21 cellular contexts compared by ENCODE assay signal in the genomic region with DNA sequence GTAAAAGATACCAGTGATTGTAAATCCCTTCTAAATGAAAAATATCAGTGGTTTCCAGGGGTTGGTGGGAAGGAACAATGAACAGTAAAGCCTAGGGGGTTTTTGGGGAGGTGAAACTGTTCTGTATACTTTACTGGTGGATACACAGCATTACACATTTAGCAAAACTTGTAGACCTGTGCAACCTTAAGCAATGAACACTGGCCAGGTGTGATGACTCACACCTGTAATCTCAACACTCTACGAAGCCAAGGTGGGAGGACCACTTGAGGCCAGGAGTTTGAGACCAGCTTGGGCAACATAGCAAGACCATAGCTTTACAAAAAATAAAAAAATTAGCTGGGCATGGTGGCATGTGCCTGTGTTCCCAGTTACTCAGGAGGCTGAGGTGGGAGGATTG. TPM values are rescaled to one million over a fixed set of nuclear protein-coding genes. Genes with fewer than 3 reads are reported as not detected.
A peak's percentile ranks its signal among the peaks of the same experiment; 100 is the strongest.
DNase-seq lines count a peak whose midpoint lies in the region; ATAC-seq and TF ChIP-seq lines count a peak whose summit lies in the region.
"Had no signal": no experiment of that assay in that cellular context is flagged by ENCODE, and none has a peak within 500 bp of the region (broad histone marks: within the 10 kb centered on the region; RNA-seq: fewer than 3 reads in every experiment).

No MANE protein-coding gene starts in this region.

- intact Hi-C loops in MCF 10A (cut with micrococcal nuclease) (no loop called here), breast epithelium (cut with DNase I; ENCODE audit: low total_unique reads) (no loop called here)
- intact Hi-C loops in activated T-helper 2 cell treated with anti-CD3 and anti-CD28 coated beads, Interferon-gamma antibody, Interleukin-2, Interleukin-4, amounts not matched to agents 10 μg/mL and 5 μg/mL and 100 μg/mL, durations not matched to agents 14 hours and 24 hours and 36 hours (cut with micrococcal nuclease), result no loop called here

- no peaks in the 10 kb centered on the region for H3K27me3 ChIP-seq in breast epithelium
- H3K27me3 ChIP-seq: BLaER1 had no signal

- no peaks in the 10 kb centered on the region for H3K9me3 ChIP-seq in breast epithelium
- H3K9me3 ChIP-seq: A549 had no signal

- ATAC-seq in naive thymus-derived CD8-positive, alpha-beta T cell, result no peak
- ATAC-seq in HG02678 (IDR thresholded peaks at IDR 0.05; ENCODE audit: unreplicated experiment), result no peak
- ATAC-seq: A549, Panc1 had no signal

- BruUV-seq in MCF 10A (replicated peaks; lab: Mats Ljungman, UMichigan), result no TSS peak

- TF ChIP-seq CTCF in MCF 10A (IDR thresholded peaks at IDR 0.05; ENCODE audit: unreplicated experiment) (no peak), breast epithelium (IDR thresholded peaks at IDR 0.05) (no peak)

- no peak overlapping the region for H3K4me3 ChIP-seq in breast epithelium
- H3K4me3 ChIP-seq: A549, BLaER1 had no signal

- no peaks in the 10 kb centered on the region for H3K9me3 Mint-ChIP-seq in MCF 10A (ENCODE audit: unreplicated experiment)
- no peaks in the 10 kb centered on the region for H3K9me3 Mint-ChIP-seq in activated T-helper 2 cell treated with anti-CD3 and anti-CD28 coated beads, Interferon-gamma antibody, Interleukin-2, Interleukin-4, amounts not matched to agents 10 μg/mL and 5 μg/mL and 100 μg/mL, durations not matched to agents 14 hours and 24 hours and 36 hours
- peaks cover 0 to 2% (median 0%) of the 10 kb centered on the region in 9 donors for H3K9me3 Mint-ChIP-seq in naive thymus-derived CD8-positive, alpha-beta T cell

- TF ChIP-seq POLR2A in breast epithelium (IDR thresholded peaks at IDR 0.05), result no peak

- H3K27me3 Mint-ChIP-seq in MCF 10A (ENCODE audit: insufficient read depth, unreplicated experiment), result no peaks in the 10 kb centered on the region
- H3K27me3 Mint-ChIP-seq in activated T-helper 2 cell treated with anti-CD3 and anti-CD28 coated beads, Interferon-gamma antibody, Interleukin-2, Interleukin-4, amounts not matched to agents 10 μg/mL and 5 μg/mL and 100 μg/mL, durations not matched to agents 14 hours and 24 hours and 36 hours (ENCODE audit: low read depth), result peaks cover 17% of the 10 kb centered on the region
- H3K27me3 Mint-ChIP-seq in naive thymus-derived CD8-positive, alpha-beta T cell, result no peaks in the 10 kb centered on the region

- H3K36me3 Mint-ChIP-seq in MCF 10A (ENCODE audit: insufficient read depth, unreplicated experiment), result peaks cover 15% of the 10 kb centered on the region
- H3K36me3 Mint-ChIP-seq in activated T-helper 2 cell treated with anti-CD3 and anti-CD28 coated beads, Interferon-gamma antibody, Interleukin-2, Interleukin-4, amounts not matched to agents 10 μg/mL and 5 μg/mL and 100 μg/mL, durations not matched to agents 14 hours and 24 hours and 36 hours (ENCODE audit: low read depth), result no peaks in the 10 kb centered on the region
- no peaks in the 10 kb centered on the region for H3K36me3 Mint-ChIP-seq in naive thymus-derived CD8-positive, alpha-beta T cell

- H3K36me3 ChIP-seq in breast epithelium, result no peaks in the 10 kb centered on the region
- H3K36me3 ChIP-seq: BLaER1 had no signal

- POLR2A ChIA-PET in MCF 10A (lab: Yijun Ruan, JAX), result no interaction called here
- POLR2A ChIA-PET in naive thymus-derived CD8-positive, alpha-beta T cell (lab: Charles Lee), result interaction anchor here (1.6 kb wide), 1 partner anchor 110 kb away, joined by 4 read pairs; no protein-coding TSS in a partner anchor

- peak; percentile 62 for DNase-seq in MCF 10A (ENCODE audit: unreplicated experiment)
- DNase-seq in breast epithelium (ENCODE audit: low spot score in 2 of 2), result no peak
- no peak for DNase-seq in activated T-helper 2 cell treated with anti-CD3 and anti-CD28 coated beads, Interferon-gamma antibody, Interleukin-2, Interleukin-4, amounts not matched to agents 10 μg/mL and 5 μg/mL and 100 μg/mL, durations not matched to agents 14 hours and 24 hours and 36 hours (ENCODE audit: low spot score)
- DNase-seq in naive thymus-derived CD8-positive, alpha-beta T cell, result no peak
- no peak for DNase-seq in NCI-H187 (lab: John Stamatoyannopoulos, UW)
- no peak for DNase-seq in stimulated activated naive CD4-positive, alpha-beta T cell treated with Interleukin-2 at 50 U/mL for 16 hours (lab: John Stamatoyannopoulos, UW)
- DNase-seq in NCI-H146 treated with DMSO at 0.1 percent for 48 hours (lab: John Stamatoyannopoulos, UW; ENCODE audit: unreplicated experiment), result no peak
- DNase-seq: DND-41, H9, KG1, MV-4-11, NCI-H187 treated with DMSO at 0.1 percent for 48 hours, NCI-H226, NCI-H524 treated with DMSO at 0.1 percent for 48 hours had no signal

- H3K27ac ChIP-seq in breast epithelium, result no peak overlapping the region
- H3K27ac ChIP-seq: A549, BLaER1 had no signal

- H3K27ac Mint-ChIP-seq in MCF 10A (ENCODE audit: low read depth, unreplicated experiment), result no peak overlapping the region
- no peak overlapping the region for H3K27ac Mint-ChIP-seq in activated T-helper 2 cell treated with anti-CD3 and anti-CD28 coated beads, Interferon-gamma antibody, Interleukin-2, Interleukin-4, amounts not matched to agents 10 μg/mL and 5 μg/mL and 100 μg/mL, durations not matched to agents 14 hours and 24 hours and 36 hours
- peak overlapping the region in 6 of 10 donors; percentile 9 to 86 (median 16) for H3K27ac Mint-ChIP-seq in naive thymus-derived CD8-positive, alpha-beta T cell
- H3K27ac Mint-ChIP-seq: H9 had no signal

- H3K4me1 ChIP-seq in breast epithelium, result peaks cover 0 to 2% of the 10 kb centered on the region in 2 donors
- H3K4me1 ChIP-seq: A549 had no signal

- no peaks in the 10 kb centered on the region for H3K4me1 Mint-ChIP-seq in MCF 10A (ENCODE audit: insufficient read depth, unreplicated experiment)
- peaks cover 9% of the 10 kb centered on the region for H3K4me1 Mint-ChIP-seq in activated T-helper 2 cell treated with anti-CD3 and anti-CD28 coated beads, Interferon-gamma antibody, Interleukin-2, Interleukin-4, amounts not matched to agents 10 μg/mL and 5 μg/mL and 100 μg/mL, durations not matched to agents 14 hours and 24 hours and 36 hours (ENCODE audit: low read depth)
- peaks cover 9 to 16% (median 11%) of the 10 kb centered on the region in 4 donors for H3K4me1 Mint-ChIP-seq in naive thymus-derived CD8-positive, alpha-beta T cell

- CTCF ChIA-PET in MCF 10A (lab: Yijun Ruan, JAX), result interaction anchor here (0.6 to 1.9 kb wide), 3 partner anchors 8 to 529 kb away, joined by 3 to 9 read pairs (median 3); no protein-coding TSS in a partner anchor

- H3K4me3 Mint-ChIP-seq in MCF 10A (ENCODE audit: unreplicated experiment), result no peak overlapping the region
- H3K4me3 Mint-ChIP-seq in activated T-helper 2 cell treated with anti-CD3 and anti-CD28 coated beads, Interferon-gamma antibody, Interleukin-2, Interleukin-4, amounts not matched to agents 10 μg/mL and 5 μg/mL and 100 μg/mL, durations not matched to agents 14 hours and 24 hours and 36 hours (ENCODE audit: low read depth), result peak overlapping the region; percentile 51
- H3K4me3 Mint-ChIP-seq in naive thymus-derived CD8-positive, alpha-beta T cell, result peak overlapping the region in 5 of 10 donors; percentile 38 to 89 (median 50)
- H3K4me3 Mint-ChIP-seq: H9 had no signal

RNA-seq across cellular contexts. Expression of a gene that starts 1.8 kb away (rescaled TPM):
- total RNA-seq in MCF 10A (2022) (1.1 and 1.3 TPM in 2 replicates), breast epithelium (1 to 10 TPM; 2.3 to 2.9 (median 2.9) TPM)
- 0.44 TPM in 1 of 2 replicates, not detected in the other for total RNA-seq in activated T-helper 2 cell treated with anti-CD3 and anti-CD28 coated beads, Interferon-gamma antibody, Interleukin-2, Interleukin-4, amounts not matched to agents 10 μg/mL and 5 μg/mL and 100 μg/mL, durations not matched to agents 14 hours and 24 hours and 36 hours
- under 1 TPM; 0.73 to 0.88 TPM for total RNA-seq in naive thymus-derived CD8-positive, alpha-beta T cell
- not detected for polyA plus RNA-seq in naive thymus-derived CD8-positive, alpha-beta T cell
- total RNA-seq: H9, HT-29 had no signal

RNA-seq across cellular contexts. Expression of a gene that starts 33.0 kb away (rescaled TPM):
- total RNA-seq in MCF 10A (2022) (140 and 161 TPM in 2 replicates), breast epithelium (100 to 1,000 TPM; 131 to 185 (median 148) TPM)
- total RNA-seq in activated T-helper 2 cell treated with anti-CD3 and anti-CD28 coated beads, Interferon-gamma antibody, Interleukin-2, Interleukin-4, amounts not matched to agents 10 μg/mL and 5 μg/mL and 100 μg/mL, durations not matched to agents 14 hours and 24 hours and 36 hours, result 85.9 and 88.5 TPM in 2 replicates
- total RNA-seq in naive thymus-derived CD8-positive, alpha-beta T cell, result 10 to 100 TPM; 23.0 to 26.5 TPM
- polyA plus RNA-seq in naive thymus-derived CD8-positive, alpha-beta T cell, result 10 to 100 TPM; 70.8 to 88.3 (median 80.7) TPM

RNA-seq across cellular contexts. Expression of a gene that starts 38.0 kb away (rescaled TPM):
- total RNA-seq in MCF 10A (2022) (0.42 and 0.61 TPM in 2 replicates), breast epithelium (10 to 100 TPM in 1 of 3 donors, 1 to 10 TPM in 2; 1.8 to 15.8 (median 6.9) TPM)
- 0.44 and 1.0 TPM in 2 replicates for total RNA-seq in activated T-helper 2 cell treated with anti-CD3 and anti-CD28 coated beads, Interferon-gamma antibody, Interleukin-2, Interleukin-4, amounts not matched to agents 10 μg/mL and 5 μg/mL and 100 μg/mL, durations not matched to agents 14 hours and 24 hours and 36 hours
- under 1 TPM; 0.39 to 0.85 TPM for total RNA-seq in naive thymus-derived CD8-positive, alpha-beta T cell
- polyA plus RNA-seq in naive thymus-derived CD8-positive, alpha-beta T cell, result under 1 TPM in 2 of 3 donors, not detected in 1; 0.22 to 0.51 TPM
- total RNA-seq: G401, H9, HT-29, SK-MEL-5 had no signal

Comparison
In these comparisons a context has a peak if more than half of its experiments do, and no peak if none do; other contexts are left out.
1. H3K27ac Mint-ChIP-seq: peak in naive thymus-derived CD8-positive, alpha-beta T cell (6 of 10); none in MCF 10A (single experiment) and activated T-helper 2 cell treated with anti-CD3 and anti-CD28 coated beads, Interferon-gamma antibody, Interleukin-2, Interleukin-4, amounts not matched to agents 10 μg/mL and 5 μg/mL and 100 μg/mL, durations not matched to agents 14 hours and 24 hours and 36 hours (single experiment).